Comparison of ENCODE assay signal across 12 cellular contexts in the genomic region with DNA sequence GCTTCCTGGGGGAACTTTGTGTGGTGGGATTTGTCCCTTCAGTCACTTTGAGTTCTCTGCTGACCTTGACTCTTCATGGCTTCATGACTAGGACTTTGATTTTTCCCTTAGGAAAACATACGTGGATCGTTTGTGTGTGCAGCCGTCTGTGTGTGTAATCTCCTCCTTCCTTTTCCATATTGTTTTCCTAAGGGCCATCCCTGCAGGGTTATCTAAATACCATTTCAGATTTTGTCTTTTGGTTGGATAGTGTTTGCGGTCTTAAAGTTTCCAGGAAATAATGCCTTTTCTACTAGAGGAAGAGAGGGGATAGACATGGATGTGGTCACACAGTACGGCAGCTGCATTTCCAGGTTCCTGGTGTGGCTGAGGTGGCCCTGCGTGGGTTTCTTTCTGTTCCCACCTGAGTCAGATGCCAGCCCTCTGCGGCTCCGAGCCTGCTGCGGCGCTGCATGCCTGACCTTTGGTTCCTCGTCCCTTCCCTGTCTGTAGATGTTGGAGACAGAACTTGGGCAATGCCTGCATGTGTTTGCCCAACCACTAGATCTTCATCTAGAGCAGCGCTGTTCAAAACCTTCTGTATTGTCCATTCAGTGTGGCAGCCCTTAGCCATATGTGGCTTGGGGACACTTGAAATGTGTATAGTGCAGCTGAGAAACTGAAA.
DNase-seq lines count a peak whose midpoint lies in the region; ATAC-seq and TF ChIP-seq lines count a peak whose summit lies in the region.
"Had no signal": no experiment of that assay in that cellular context is flagged by ENCODE, and none has a peak within 500 bp of the region (broad histone marks: within the 10 kb centered on the region; RNA-seq: fewer than 3 reads in every experiment).

No MANE protein-coding gene starts in this region.

- H3K27me3 Mint-ChIP-seq in type B pancreatic cell: no peaks in the 10 kb centered on the region
- no peaks in the 10 kb centered on the region for H3K27me3 Mint-ChIP-seq in activated naive CD4-positive, alpha-beta T cell treated with anti-CD3 and anti-CD28 coated beads for 36 hours (ENCODE audit: low read depth)
- H3K27me3 Mint-ChIP-seq: memory B cell had no signal

- TF ChIP-seq EP300 in SK-N-SH (IDR thresholded peaks at IDR 0.05; ENCODE audit: borderline replicate concordance in 1 of 2, low read depth in 1 of 2, low read length in 1 of 2): no peak

- H3K9me3 Mint-ChIP-seq in type B pancreatic cell: no peaks in the 10 kb centered on the region
- H3K9me3 Mint-ChIP-seq in activated naive CD4-positive, alpha-beta T cell treated with anti-CD3 and anti-CD28 coated beads for 36 hours: no peaks in the 10 kb centered on the region
- H3K9me3 Mint-ChIP-seq: memory B cell had no signal

- H3K36me3 ChIP-seq in SK-N-SH (replicated peaks in 1 of 2; ENCODE audit: control insufficient read depth in 1 of 2, insufficient read depth in 2 of 2, low read length in 1 of 2): no peaks in the 10 kb centered on the region
- no peaks in the 10 kb centered on the region for H3K36me3 ChIP-seq in colonic mucosa
- no peaks in the 10 kb centered on the region for H3K36me3 ChIP-seq in muscle layer of duodenum (ENCODE audit: control insufficient read depth in 1 of 2, insufficient read depth in 2 of 2, low read length in 2 of 2)
- H3K36me3 ChIP-seq: sigmoid colon had no signal

- H3K27ac Mint-ChIP-seq in type B pancreatic cell: peak overlapping the region; percentile 51
- no peak overlapping the region for H3K27ac Mint-ChIP-seq in activated naive CD4-positive, alpha-beta T cell treated with anti-CD3 and anti-CD28 coated beads for 36 hours
- H3K27ac Mint-ChIP-seq: memory B cell had no signal

- peaks cover 13% of the 10 kb centered on the region for H3K79me2 ChIP-seq in SK-N-SH (ENCODE audit: insufficient read depth)

- no peak overlapping the region for H2AFZ ChIP-seq in SK-N-SH (ENCODE audit: low read depth)

- no peak for ATAC-seq in SK-N-SH treated with all-trans-retinoic acid at 6 μM for 48 hours

- H3K4me1 Mint-ChIP-seq in type B pancreatic cell (ENCODE audit: unreplicated experiment): peaks cover 29% of the 10 kb centered on the region
- peaks cover 18% of the 10 kb centered on the region for H3K4me1 Mint-ChIP-seq in activated naive CD4-positive, alpha-beta T cell treated with anti-CD3 and anti-CD28 coated beads for 36 hours (ENCODE audit: low read depth)

- 91% methylated on average over 12 of the region's 12 CpGs for WGBS in SK-N-SH (ENCODE audit: low lambda C conversion rate)

- H3K9ac ChIP-seq in SK-N-SH (no peak overlapping the region), colonic mucosa (ENCODE audit: low read depth in 2 of 2, low read length in 2 of 2) (peak overlapping the region in 1 of 2 donors; percentile 59)

- peaks cover 8% of the 10 kb centered on the region for H3K36me3 Mint-ChIP-seq in type B pancreatic cell
- H3K36me3 Mint-ChIP-seq in activated naive CD4-positive, alpha-beta T cell treated with anti-CD3 and anti-CD28 coated beads for 36 hours (ENCODE audit: low read depth): peaks cover 46% of the 10 kb centered on the region

- H3K4me1 ChIP-seq in SK-N-SH (ENCODE audit: control insufficient read depth in 1 of 2, insufficient read depth in 2 of 2, low read depth in 1 of 2, low read length in 1 of 2) (peaks cover 29% of the 10 kb centered on the region in 2 experiments), colonic mucosa (peaks cover 17% of the 10 kb centered on the region), muscle layer of duodenum (ENCODE audit: control insufficient read depth in 1 of 2, insufficient read depth in 2 of 2, low read length in 2 of 2) (peaks cover 8 to 28% of the 10 kb centered on the region in 2 donors)

- peak overlapping the region; percentile 50 for H3K4me2 ChIP-seq in SK-N-SH

- H3K9me3 ChIP-seq in SK-N-SH: no peaks in the 10 kb centered on the region
- no peaks in the 10 kb centered on the region for H3K9me3 ChIP-seq in colonic mucosa
- no peaks in the 10 kb centered on the region for H3K9me3 ChIP-seq in muscle layer of duodenum (ENCODE audit: control insufficient read depth in 1 of 2, low read length in 2 of 2)
- H3K9me3 ChIP-seq: sigmoid colon had no signal

- no peaks in the 10 kb centered on the region for H3F3A ChIP-seq in SK-N-SH (replicated peaks; ENCODE audit: insufficient read depth)

- TF ChIP-seq RAD21 in SK-N-SH (IDR thresholded peaks at IDR 0.05; ENCODE audit: low read length): no peak

- DNase-seq in SK-N-SH (no peak), colonic mucosa (peak; percentile 58), type B pancreatic cell (ENCODE audit: extremely low spot score, unreplicated experiment) (no peak), COLO829 (ENCODE audit: low spot score) (no peak), NCI-H774 (lab: John Stamatoyannopoulos, UW) (no peak)
- DNase-seq in activated naive CD4-positive, alpha-beta T cell treated with anti-CD3 and anti-CD28 coated beads for 36 hours: no peak
- DNase-seq: activated CD4-positive, alpha-beta T cell treated with anti-CD3 and anti-CD28 coated beads for 1 hour; DND-41; sigmoid colon had no signal

- H3K27me3 ChIP-seq in SK-N-SH (ENCODE audit: insufficient read depth) (no peaks in the 10 kb centered on the region), colonic mucosa (no peaks in the 10 kb centered on the region), muscle layer of duodenum (ENCODE audit: low read depth, low read length) (no peaks in the 10 kb centered on the region)
- H3K27me3 ChIP-seq: sigmoid colon had no signal

- CTCF ChIA-PET in SK-N-SH (lab: Yijun Ruan, JAX): interaction anchor here (2.3 to 3.0 kb wide), 3 partner anchors 10 to 103 kb away, joined by 13 to 15 read pairs (median 13); a partner anchor contains a TSS
- CTCF ChIA-PET in activated naive CD4-positive, alpha-beta T cell treated with anti-CD3 and anti-CD28 coated beads for 36 hours (lab: Charles Lee): interaction anchor here (1.9 kb wide), 1 partner anchor 10 kb away, joined by 7 read pairs; no protein-coding TSS in a partner anchor

- H3K4me3 Mint-ChIP-seq in type B pancreatic cell: no peak overlapping the region
- H3K4me3 Mint-ChIP-seq in activated naive CD4-positive, alpha-beta T cell treated with anti-CD3 and anti-CD28 coated beads for 36 hours: no peak overlapping the region
- H3K4me3 Mint-ChIP-seq: memory B cell had no signal

- intact Hi-C loops in colonic mucosa (cut with DNase I): no loop called here
- intact Hi-C loops in activated naive CD4-positive, alpha-beta T cell treated with anti-CD3 and anti-CD28 coated beads for 36 hours (cut with micrococcal nuclease): no loop called here

- H3K9me2 ChIP-seq in SK-N-SH: no peaks in the 10 kb centered on the region

- POLR2A ChIA-PET in SK-N-SH (lab: Yijun Ruan, JAX): no interaction called here

- H3K4me3 ChIP-seq in SK-N-SH (ENCODE audit: low read depth in 2 of 2, low read length in 1 of 2): no peak overlapping the region
- H3K4me3 ChIP-seq in colonic mucosa: no peak overlapping the region
- H3K4me3 ChIP-seq in muscle layer of duodenum (ENCODE audit: low read depth in 1 of 2, low read length in 2 of 2): peak overlapping the region in 1 of 2 donors; percentile 22

- H3K27ac ChIP-seq in SK-N-SH (ENCODE audit: low read depth in 2 of 2, low read length in 1 of 2) (peak overlapping the region in 1 of 2 experiments; percentile 72; a peak in 2 of 4 replicates), colonic mucosa (peak overlapping the region; percentile 64), muscle layer of duodenum (ENCODE audit: low read length) (peak overlapping the region; percentile 65)

- no peaks in the 10 kb centered on the region for H4K20me1 ChIP-seq in SK-N-SH (ENCODE audit: insufficient read depth)

- TF ChIP-seq CTCF in SK-N-SH (IDR thresholded peaks at IDR 0.05) (no peak), colonic mucosa (IDR thresholded peaks at IDR 0.05) (no peak), type B pancreatic cell (conservative IDR thresholded peaks at IDR 0.05) (no peak)

TF ChIP-seq in SK-N-SH, 30 proteins besides CTCF, POLR2A, EP300 and RAD21 (continues in another document):
- TF ChIP-seq FOXM1 (IDR thresholded peaks at IDR 0.05; ENCODE audit: low read depth) (no peak), EZH2phosphoT487 (IDR thresholded peaks at IDR 0.05; ENCODE audit: borderline replicate concordance, low read depth) (no peak), MXI1 (IDR thresholded peaks at IDR 0.05; ENCODE audit: low read depth, low read length) (no peak), CHD2 (IDR thresholded peaks at IDR 0.05; ENCODE audit: low read length, partially characterized antibody) (no peak), SMC3 (IDR thresholded peaks at IDR 0.05; ENCODE audit: low read depth, low read length) (no peak), JUND (IDR thresholded peaks at IDR 0.05) (no peak), MEF2A (IDR thresholded peaks at IDR 0.05; ENCODE audit: borderline replicate concordance, low read depth) (no peak), TEAD4 (IDR thresholded peaks at IDR 0.05; ENCODE audit: borderline replicate concordance, insufficient read depth) (no peak), GATA2 (CRISPR knock-in tag; IDR thresholded peaks at IDR 0.05) (no peak), POLR2AphosphoS5 (IDR thresholded peaks at IDR 0.05; ENCODE audit: low read depth, low read length) (no peak), FOXJ3 (CRISPR knock-in tag; IDR thresholded peaks at IDR 0.05) (no peak), ELF1 (IDR thresholded peaks at IDR 0.05) (no peak), RFX5 (IDR thresholded peaks at IDR 0.05; ENCODE audit: low read length) (no peak), NRF1 (IDR thresholded peaks at IDR 0.05; ENCODE audit: low read depth, low read length) (no peak)

TF ChIP-seq in SK-N-SH treated with all-trans-retinoic acid at 6 μM for 48 hours, 23 proteins besides CTCF, POLR2A, EP300 and RAD21 (continues in another document):
- TF ChIP-seq, protein P1, sequence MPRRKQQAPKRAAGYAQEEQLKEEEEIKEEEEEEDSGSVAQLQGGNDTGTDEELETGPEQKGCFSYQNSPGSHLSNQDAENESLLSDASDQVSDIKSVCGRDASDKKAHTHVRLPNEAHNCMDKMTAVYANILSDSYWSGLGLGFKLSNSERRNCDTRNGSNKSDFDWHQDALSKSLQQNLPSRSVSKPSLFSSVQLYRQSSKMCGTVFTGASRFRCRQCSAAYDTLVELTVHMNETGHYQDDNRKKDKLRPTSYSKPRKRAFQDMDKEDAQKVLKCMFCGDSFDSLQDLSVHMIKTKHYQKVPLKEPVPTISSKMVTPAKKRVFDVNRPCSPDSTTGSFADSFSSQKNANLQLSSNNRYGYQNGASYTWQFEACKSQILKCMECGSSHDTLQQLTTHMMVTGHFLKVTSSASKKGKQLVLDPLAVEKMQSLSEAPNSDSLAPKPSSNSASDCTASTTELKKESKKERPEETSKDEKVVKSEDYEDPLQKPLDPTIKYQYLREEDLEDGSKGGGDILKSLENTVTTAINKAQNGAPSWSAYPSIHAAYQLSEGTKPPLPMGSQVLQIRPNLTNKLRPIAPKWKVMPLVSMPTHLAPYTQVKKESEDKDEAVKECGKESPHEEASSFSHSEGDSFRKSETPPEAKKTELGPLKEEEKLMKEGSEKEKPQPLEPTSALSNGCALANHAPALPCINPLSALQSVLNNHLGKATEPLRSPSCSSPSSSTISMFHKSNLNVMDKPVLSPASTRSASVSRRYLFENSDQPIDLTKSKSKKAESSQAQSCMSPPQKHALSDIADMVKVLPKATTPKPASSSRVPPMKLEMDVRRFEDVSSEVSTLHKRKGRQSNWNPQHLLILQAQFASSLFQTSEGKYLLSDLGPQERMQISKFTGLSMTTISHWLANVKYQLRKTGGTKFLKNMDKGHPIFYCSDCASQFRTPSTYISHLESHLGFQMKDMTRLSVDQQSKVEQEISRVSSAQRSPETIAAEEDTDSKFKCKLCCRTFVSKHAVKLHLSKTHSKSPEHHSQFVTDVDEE (CRISPR knock-in tag; IDR thresholded peaks at IDR 0.05): no peak
